ENCODE assay signal across 20 cellular contexts in genomic region chr9:21806644-21807043, GRCh38. TPM values are rescaled to one million over a fixed set of nuclear protein-coding genes. Genes with fewer than 3 reads are reported as not detected.
DNase-seq lines count a peak whose midpoint lies in the region; ATAC-seq and TF ChIP-seq lines count a peak whose summit lies in the region.
"Had no signal": no experiment of that assay in that cellular context is flagged by ENCODE, and none has a peak within 500 bp of the region (broad histone marks: within the 10 kb centered on the region; RNA-seq: fewer than 3 reads in every experiment).

No MANE protein-coding gene starts in this region.

- peaks cover 35% of the 10 kb centered on the region; the same call in 1 of the 2 replicates for H4K20me1 ChIP-seq in HCT116 (ENCODE audit: insufficient read depth)

- ATAC-seq in HCT116 = no peak
- no peak for ATAC-seq in activated CD8-positive, alpha-beta T cell treated with anti-CD3 and anti-CD28 coated beads for 36 hours
- ATAC-seq: body of pancreas; natural killer cell treated with Interleukin-12 subunit alpha and Interleukin-12 subunit beta and Interleukin-15 and Interleukin-18, amount 100 ng/mL, for 72 hours had no signal

- H2BK12ac ChIP-seq in trophoblast cell (ENCODE audit: low read length) = no peak overlapping the region

- H3K4me3 Mint-ChIP-seq in activated naive CD4-positive, alpha-beta T cell treated with anti-CD3 and anti-CD28 coated beads for 36 hours = no peak overlapping the region
- no peak overlapping the region for H3K4me3 Mint-ChIP-seq in activated CD8-positive, alpha-beta T cell treated with anti-CD3 and anti-CD28 coated beads for 36 hours
- H3K4me3 Mint-ChIP-seq in progenitor cell of endocrine pancreas (ENCODE audit: low read depth) = no peak overlapping the region
- H3K4me3 Mint-ChIP-seq: activated naive CD4-positive, alpha-beta T cell treated with anti-CD3 and anti-CD28 coated beads, Interleukin-2, amount 50 U/mL, for 24 hours; natural killer cell treated with Interleukin-12 subunit alpha and Interleukin-12 subunit beta and Interleukin-15 and Interleukin-18, amount 100 ng/mL, for 72 hours had no signal

- no peak for TF ChIP-seq RAD21 in HCT116 (IDR thresholded peaks at IDR 0.05; ENCODE audit: low read depth)

- CTCF ChIA-PET in activated naive CD4-positive, alpha-beta T cell treated with anti-CD3 and anti-CD28 coated beads for 36 hours (lab: Charles Lee) = no interaction called here
- CTCF ChIA-PET in HCT116 (lab: Charles Lee) = no interaction called here
- CTCF ChIA-PET in activated CD8-positive, alpha-beta T cell treated with anti-CD3 and anti-CD28 coated beads for 36 hours (lab: Charles Lee) = interaction anchor here (8.3 kb wide), 1 partner anchor 233 kb away, joined by 149 read pairs; no protein-coding TSS in a partner anchor

- H3K9me2 ChIP-seq in HCT116 (ENCODE audit: insufficient read depth) = no peaks in the 10 kb centered on the region

- H3K27ac Mint-ChIP-seq in activated naive CD4-positive, alpha-beta T cell treated with anti-CD3 and anti-CD28 coated beads for 36 hours = peak overlapping the region; percentile 10
- H3K27ac Mint-ChIP-seq in activated CD8-positive, alpha-beta T cell treated with anti-CD3 and anti-CD28 coated beads for 36 hours = peak overlapping the region; percentile 60
- no peak overlapping the region for H3K27ac Mint-ChIP-seq in progenitor cell of endocrine pancreas
- H3K27ac Mint-ChIP-seq: natural killer cell treated with Interleukin-12 subunit alpha and Interleukin-12 subunit beta and Interleukin-15 and Interleukin-18, amount 100 ng/mL, for 72 hours had no signal

- H3K36me3 ChIP-seq in HCT116 (ENCODE audit: control insufficient read depth in 1 of 2, insufficient read depth in 2 of 2, low read length in 2 of 2) (peaks cover 47 to 66% of the 10 kb centered on the region in 2 experiments; a peak in 3 of 4 replicates), trophoblast cell (ENCODE audit: control insufficient read depth in 1 of 2, insufficient read depth in 2 of 2, low read length in 2 of 2) (peaks cover 9 to 33% of the 10 kb centered on the region in 2 experiments)

- no peak for TF ChIP-seq CTCF in HCT116 (IDR thresholded peaks at IDR 0.05 in 2 of 3, conservative IDR thresholded peaks at IDR 0.05 in 1 of 3; ENCODE audit: borderline replicate concordance in 1 of 3, insufficient read depth in 1 of 3, low read depth in 2 of 3, low read length in 2 of 3)
- no peak for TF ChIP-seq CTCF in activated CD8-positive, alpha-beta T cell treated with anti-CD3 and anti-CD28 coated beads for 36 hours (IDR thresholded peaks at IDR 0.05)
- TF ChIP-seq CTCF in progenitor cell of endocrine pancreas (IDR thresholded peaks at IDR 0.05; ENCODE audit: unreplicated experiment) = no peak

- no peak overlapping the region for H3K4me3 ChIP-seq in HCT116 (replicated peaks in 1 of 2; ENCODE audit: low read depth in 1 of 2, low read length in 2 of 2)
- no peak overlapping the region for H3K4me3 ChIP-seq in trophoblast cell (ENCODE audit: low read depth, low read length)
- H3K4me3 ChIP-seq: body of pancreas, hepatocyte had no signal

- no peak overlapping the region for H3K23ac ChIP-seq in trophoblast cell (ENCODE audit: low read length)

- H3K27ac ChIP-seq in HCT116 (ENCODE audit: low read depth, low read length) = peak overlapping the region; percentile 98
- H3K27ac ChIP-seq in trophoblast cell (ENCODE audit: low read depth, low read length) = no peak overlapping the region
- H3K27ac ChIP-seq: body of pancreas, hepatocyte had no signal

- no peaks in the 10 kb centered on the region for H3K27me3 Mint-ChIP-seq in activated naive CD4-positive, alpha-beta T cell treated with anti-CD3 and anti-CD28 coated beads for 36 hours (ENCODE audit: low read depth)
- no peaks in the 10 kb centered on the region for H3K27me3 Mint-ChIP-seq in activated CD8-positive, alpha-beta T cell treated with anti-CD3 and anti-CD28 coated beads for 36 hours
- H3K27me3 Mint-ChIP-seq in progenitor cell of endocrine pancreas = no peaks in the 10 kb centered on the region
- H3K27me3 Mint-ChIP-seq: activated naive CD4-positive, alpha-beta T cell treated with anti-CD3 and anti-CD28 coated beads, Interleukin-2, amount 50 U/mL, for 24 hours; natural killer cell treated with Interleukin-12 subunit alpha and Interleukin-12 subunit beta and Interleukin-15 and Interleukin-18, amount 100 ng/mL, for 72 hours had no signal

- intact Hi-C loops in activated naive CD4-positive, alpha-beta T cell treated with anti-CD3 and anti-CD28 coated beads for 36 hours (cut with micrococcal nuclease) = no loop called here
- intact Hi-C loops in HCT116 (cut with micrococcal nuclease) = no loop called here
- intact Hi-C loops in activated CD8-positive, alpha-beta T cell treated with anti-CD3 and anti-CD28 coated beads for 36 hours (cut with micrococcal nuclease) = no loop called here

- no peaks in the 10 kb centered on the region for H3K27me3 ChIP-seq in HCT116 (ENCODE audit: insufficient read depth, low read length)
- H3K27me3 ChIP-seq in trophoblast cell (ENCODE audit: insufficient read depth, low read length) = no peaks in the 10 kb centered on the region
- H3K27me3 ChIP-seq: body of pancreas, hepatocyte had no signal

- H3K9me3 ChIP-seq in HCT116 (ENCODE audit: control insufficient read depth in 1 of 2, insufficient read depth in 1 of 2, low read depth in 1 of 2, low read length in 2 of 2) (no peaks in the 10 kb centered on the region), trophoblast cell (ENCODE audit: insufficient read depth, low read depth, low read length) (no peaks in the 10 kb centered on the region)
- H3K9me3 ChIP-seq: body of pancreas had no signal

- peaks cover 31 to 57% of the 10 kb centered on the region in 2 experiments for H3K4me1 ChIP-seq in HCT116 (ENCODE audit: control insufficient read depth in 1 of 2, insufficient read depth in 2 of 2, low read length in 2 of 2)
- peaks cover 4 to 12% of the 10 kb centered on the region in 2 experiments for H3K4me1 ChIP-seq in trophoblast cell (ENCODE audit: control insufficient read depth in 1 of 2, insufficient read depth in 2 of 2, low read length in 2 of 2)

- peaks cover 33% of the 10 kb centered on the region for H3K36me3 Mint-ChIP-seq in activated naive CD4-positive, alpha-beta T cell treated with anti-CD3 and anti-CD28 coated beads for 36 hours (ENCODE audit: low read depth)
- peaks cover 39% of the 10 kb centered on the region for H3K36me3 Mint-ChIP-seq in activated CD8-positive, alpha-beta T cell treated with anti-CD3 and anti-CD28 coated beads for 36 hours (ENCODE audit: low read depth)
- H3K36me3 Mint-ChIP-seq in progenitor cell of endocrine pancreas (ENCODE audit: insufficient read depth) = peaks cover 11% of the 10 kb centered on the region

- H3K14ac ChIP-seq in trophoblast cell (ENCODE audit: low read length) = no peak overlapping the region

- H3K4me1 Mint-ChIP-seq in activated naive CD4-positive, alpha-beta T cell treated with anti-CD3 and anti-CD28 coated beads for 36 hours (ENCODE audit: low read depth) = peaks cover 68% of the 10 kb centered on the region
- H3K4me1 Mint-ChIP-seq in activated CD8-positive, alpha-beta T cell treated with anti-CD3 and anti-CD28 coated beads for 36 hours (ENCODE audit: low read depth) = peaks cover 57% of the 10 kb centered on the region
- H3K4me1 Mint-ChIP-seq in progenitor cell of endocrine pancreas (ENCODE audit: low read depth) = peaks cover 26% of the 10 kb centered on the region

- no peak overlapping the region for H3K9ac ChIP-seq in HCT116 (ENCODE audit: low read length)
- no peak overlapping the region for H3K9ac ChIP-seq in trophoblast cell (ENCODE audit: low read length)

- no peak for DNase-seq in activated naive CD4-positive, alpha-beta T cell treated with anti-CD3 and anti-CD28 coated beads for 36 hours
- no peak for DNase-seq in activated naive CD4-positive, alpha-beta T cell (lab: John Stamatoyannopoulos, UW)
- DNase-seq in HCT116 (ENCODE audit: low read depth, low spot score) (no peak), trophoblast cell (no peak), glomerular visceral epithelial cell (ENCODE audit: extremely low spot score) (no peak), progenitor cell of endocrine pancreas (ENCODE audit: low spot score, unreplicated experiment) (no peak), NCI-H526 (lab: John Stamatoyannopoulos, UW) (no peak)
- no peak for DNase-seq in activated CD8-positive, alpha-beta T cell treated with anti-CD3 and anti-CD28 coated beads for 36 hours
- DNase-seq: activated CD4-positive, alpha-beta T cell treated with anti-CD3 and anti-CD28 coated beads, Interleukin-2, amount 50 U/mL, for 4 hours; body of pancreas; mammary epithelial cell; MV-4-11; NCI-H2029 treated with DMSO at 0.1 percent for 48 hours; NCI-H510A; SHP77 treated with DMSO at 0.1 percent for 48 hours; stimulated activated CD4-positive, alpha-beta T cell treated with anti-CD3 and anti-CD28 coated beads, Interleukin-2, amount 100 ng/mL, for 24 hours; T-helper 1 cell had no signal

- H3K79me2 ChIP-seq in HCT116 (ENCODE audit: insufficient read depth, low read length) (peaks cover 100% of the 10 kb centered on the region), trophoblast cell (ENCODE audit: control insufficient read depth, insufficient read depth, low read length, poor library complexity) (peaks cover 21% of the 10 kb centered on the region)

- no peaks in the 10 kb centered on the region for H3K9me3 Mint-ChIP-seq in activated naive CD4-positive, alpha-beta T cell treated with anti-CD3 and anti-CD28 coated beads for 36 hours
- H3K9me3 Mint-ChIP-seq in activated CD8-positive, alpha-beta T cell treated with anti-CD3 and anti-CD28 coated beads for 36 hours = no peaks in the 10 kb centered on the region
- no peaks in the 10 kb centered on the region for H3K9me3 Mint-ChIP-seq in progenitor cell of endocrine pancreas (ENCODE audit: low read depth)
- H3K9me3 Mint-ChIP-seq: activated naive CD4-positive, alpha-beta T cell treated with anti-CD3 and anti-CD28 coated beads, Interleukin-2, amount 50 U/mL, for 24 hours; natural killer cell treated with Interleukin-12 subunit alpha and Interleukin-12 subunit beta and Interleukin-15 and Interleukin-18, amount 100 ng/mL, for 72 hours had no signal

- no peak overlapping the region for H3K4me2 ChIP-seq in HCT116 (ENCODE audit: low read length)
- no peak overlapping the region for H3K4me2 ChIP-seq in trophoblast cell (ENCODE audit: low read length)
- H3K4me2 ChIP-seq: hepatocyte had no signal

- H2AK5ac ChIP-seq in trophoblast cell (ENCODE audit: low read length) = no peak overlapping the region

- H4K12ac ChIP-seq in trophoblast cell (ENCODE audit: low read depth, low read length) = no peak overlapping the region

- peaks cover 15% of the 10 kb centered on the region for H3K79me1 ChIP-seq in trophoblast cell (ENCODE audit: low read length)

- TF ChIP-seq POLR2A in HCT116 (IDR thresholded peaks at IDR 0.05; ENCODE audit: borderline replicate concordance, extremely low read depth, insufficient read depth, insufficient read length) = no peak

- H2AFZ ChIP-seq in HCT116 (ENCODE audit: low read depth, low read length, poor library complexity, severe bottlenecking) = no peak overlapping the region
- no peak overlapping the region for H2AFZ ChIP-seq in trophoblast cell (ENCODE audit: insufficient read depth, low read length, poor library complexity)
- H2AFZ ChIP-seq: hepatocyte had no signal

- no peak overlapping the region for H2BK5ac ChIP-seq in trophoblast cell (ENCODE audit: low read depth, low read length, poor library complexity)

- H2BK120ac ChIP-seq in trophoblast cell (ENCODE audit: insufficient read depth, low read length, poor library complexity) = no peak overlapping the region

- no CpG with 5 or more reads among the region's 4 CpGs for WGBS in trophoblast cell (ENCODE audit: extremely low coverage, insufficient coverage, insufficient read length)

- no peak overlapping the region for H4K8ac ChIP-seq in trophoblast cell (ENCODE audit: low read depth, low read length)

- H4K91ac ChIP-seq in trophoblast cell (ENCODE audit: low read depth, low read length) = no peak overlapping the region

- POLR2A ChIA-PET in HCT116 (lab: Charles Lee) = interaction anchor here (1.3 kb wide), 1 partner anchor 227 kb away, joined by 3 read pairs; no protein-coding TSS in a partner anchor
- POLR2A ChIA-PET in activated CD8-positive, alpha-beta T cell treated with anti-CD3 and anti-CD28 coated beads for 36 hours (lab: Charles Lee) = interaction anchor here (1.4 kb wide), 1 partner anchor 9 kb away, joined by 4 read pairs; no protein-coding TSS in a partner anchor

- BruUV-seq in HCT116 (replicated peaks; lab: Mats Ljungman, UMichigan) = no TSS peak

- RAD21 ChIA-PET in HCT116 (lab: Charles Lee; ENCODE audit: low non-redundant PET in 1 of 2, low total read pairs in 2 of 2, uncharacterized antibody in 2 of 2, unreplicated experiment in 2 of 2) = no interaction called here

- peak overlapping the region; percentile 57 for H3K4ac ChIP-seq in trophoblast cell (ENCODE audit: low read depth, low read length)

- no peak overlapping the region for H3K18ac ChIP-seq in trophoblast cell (ENCODE audit: low read length)

RNA-seq across cellular contexts. Expression of gene MTAP, which starts 4.2 kb away (rescaled TPM):
- 10 to 100 TPM; 59.0 to 66.4 TPM for total RNA-seq in activated naive CD4-positive, alpha-beta T cell treated with anti-CD3 and anti-CD28 coated beads for 36 hours
- total RNA-seq in HCT116 (2021; ENCODE audit: unreplicated experiment) (326 TPM), progenitor cell of endocrine pancreas (73.4 and 85.9 TPM in 2 replicates)
- 76.1 and 98.0 TPM in 2 replicates for polyA plus RNA-seq in HCT116 (2012)
- 10 to 100 TPM; 70.2 to 73.9 TPM for total RNA-seq in activated CD8-positive, alpha-beta T cell treated with anti-CD3 and anti-CD28 coated beads for 36 hours
- 37.1 and 37.8 TPM in 2 replicates for polyA plus RNA-seq in trophoblast cell (2013)
